ENCODE assay signal across 10 cellular contexts in genomic region chr19:53808710-53809125, GRCh38. TPM values are rescaled to one million over a fixed set of nuclear protein-coding genes. Genes with fewer than 3 reads are reported as not detected.
DNase-seq lines count a peak whose midpoint lies in the region; ATAC-seq, FAIRE-seq and TF ChIP-seq lines count a peak whose summit lies in the region.
"Had no signal": no experiment of that assay in that cellular context is flagged by ENCODE, and none has a peak within 500 bp of the region (broad histone marks: within the 10 kb centered on the region; RNA-seq: fewer than 3 reads in every experiment).

No MANE protein-coding gene starts in this region.

- peak; percentile 69 for TF ChIP-seq CTCF in BJ (IDR thresholded peaks at IDR 0.05; ENCODE audit: insufficient read depth, low read depth, low read length)

- H3K27me3 ChIP-seq in BJ (ENCODE audit: control insufficient read depth, insufficient read depth, low read length), result no peaks in the 10 kb centered on the region

- CTCF ChIA-PET in BJ (lab: Yijun Ruan, JAX), result interaction anchor here (0.6 to 9.5 kb wide), 18 partner anchors 9 to 287 kb away, joined by 3 to 182 read pairs (median 4); partner anchors contain the start of genes MYADM and NLRP12

- no peak overlapping the region for H3K4me3 ChIP-seq in BJ (ENCODE audit: low read depth, low read length)

- TF ChIP-seq RAD21 in Ishikawa (IDR thresholded peaks at IDR 0.05; ENCODE audit: low read depth), result peak; percentile 65

- DNase-seq in BJ (ENCODE audit: low read depth) (no peak), kidney tubule cell (ENCODE audit: low spot score) (peak; percentile 50), HPDE6-E6E7 (ENCODE audit: extremely low spot score) (no peak), ACHN (no peak), NCI-H146 (lab: John Stamatoyannopoulos, UW) (no peak)
- DNase-seq: activated CD4-positive, alpha-beta T cell treated with anti-CD3 and anti-CD28 coated beads, Interleukin-2, amount 10 ng/mL, durations not matched to agents 7 days and 5 days had no signal

- H3K36me3 ChIP-seq in BJ (ENCODE audit: control insufficient read depth, insufficient read depth, low read length), result no peaks in the 10 kb centered on the region

- TF ChIP-seq EP300 in Ishikawa (IDR thresholded peaks at IDR 0.05; ENCODE audit: borderline replicate concordance), result no peak

- no peak for ATAC-seq in HG02678 (IDR thresholded peaks at IDR 0.05; ENCODE audit: unreplicated experiment)

- POLR2A ChIA-PET in BJ (lab: Charles Lee), result no interaction called here

- FAIRE-seq in TTC549 (lab: Jason Lieb, UNC), result peak; percentile 67
- FAIRE-seq: islet of Langerhans had no signal

- in situ Hi-C loops in ACHN (cut with HindIII; ENCODE audit: low pct_ligation_motif_present, low pct_unique_long_range_greater_than_20kb, low sequenced_read_pairs), result no loop called here

TF ChIP-seq in Ishikawa, 13 proteins besides CTCF, POLR2A, EP300 and RAD21:
- TF ChIP-seq MAX (IDR thresholded peaks at IDR 0.05) (no peak), TAF1 (IDR thresholded peaks at IDR 0.05; ENCODE audit: low read depth) (no peak), EGR1 (IDR thresholded peaks at IDR 0.05) (no peak), REST (IDR thresholded peaks at IDR 0.05; ENCODE audit: low read depth) (no peak), YY1 (IDR thresholded peaks at IDR 0.05; ENCODE audit: low read depth) (no peak), USF1 (IDR thresholded peaks at IDR 0.05) (no peak), TEAD4 (IDR thresholded peaks at IDR 0.05) (no peak), NFIC (IDR thresholded peaks at IDR 0.05) (no peak), FOXM1 (IDR thresholded peaks at IDR 0.05; ENCODE audit: borderline replicate concordance, low read depth) (no peak)

RNA-seq across cellular contexts. Expression of gene NLRP12, which starts 15.4 kb away (rescaled TPM):
- not detected in 2 replicates for polyA plus RNA-seq in BJ (2011; rRNA removed)
- polyA minus RNA-seq in BJ (2011; rRNA and poly(A)+ RNA removed), result 0.09 TPM in 1 of 2 replicates, not detected in the other

RNA-seq across cellular contexts. Expression of gene MYADM, which starts 59.0 kb away (rescaled TPM):
- 92.9 and 134 TPM in 2 replicates for polyA plus RNA-seq in BJ (2011; rRNA removed)
- 92.6 and 170 TPM in 2 replicates for polyA minus RNA-seq in BJ (2011; rRNA and poly(A)+ RNA removed)
